10 cellular contexts compared by ENCODE assay signal in the genomic region with DNA sequence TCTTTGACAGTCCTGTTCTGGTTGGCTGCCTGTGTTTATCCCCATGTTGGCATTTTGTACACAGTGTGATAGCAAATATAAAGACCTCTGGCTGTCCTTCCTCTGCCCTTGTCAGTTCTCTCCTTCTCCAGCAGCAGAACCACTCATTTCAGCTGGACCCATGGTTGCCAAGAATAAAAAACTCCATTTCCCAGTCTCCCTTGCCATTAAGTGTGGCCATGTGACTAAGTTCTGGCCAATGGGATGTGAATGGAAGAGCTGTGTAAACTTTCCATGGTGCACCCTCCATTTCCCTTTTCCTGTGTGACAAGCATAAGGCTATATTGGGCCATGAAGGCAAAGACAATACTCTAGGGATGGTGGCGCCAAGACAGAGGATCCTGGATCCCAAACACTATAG.
DNase-seq lines count a peak whose midpoint lies in the region; ATAC-seq and TF ChIP-seq lines count a peak whose summit lies in the region.
"Had no signal": no experiment of that assay in that cellular context is flagged by ENCODE, and none has a peak within 500 bp of the region (broad histone marks: within the 10 kb centered on the region; RNA-seq: fewer than 3 reads in every experiment).

No MANE protein-coding gene starts in this region.

- no peaks in the 10 kb centered on the region for H3K9me2 ChIP-seq in HCT116 (ENCODE audit: insufficient read depth)

- no peaks in the 10 kb centered on the region for H4K20me1 ChIP-seq in HCT116 (ENCODE audit: insufficient read depth)

- no TSS peak for BruUV-seq in HCT116 (replicated peaks; lab: Mats Ljungman, UMichigan)

- TF ChIP-seq RAD21 in HCT116 (IDR thresholded peaks at IDR 0.05; ENCODE audit: low read depth): no peak

- H3K79me2 ChIP-seq in HCT116 (ENCODE audit: insufficient read depth, low read length): no peaks in the 10 kb centered on the region

- no peak overlapping the region for H3K4me2 ChIP-seq in HCT116 (ENCODE audit: low read length)

- intact Hi-C loops in HCT116 (cut with micrococcal nuclease) (no loop called here), sciatic nerve (cut with DNase I) (no loop called here)

- DNase-seq in HCT116 (ENCODE audit: low read depth, low spot score): peak; percentile 16
- DNase-seq in RWPE1 (ENCODE audit: low spot score): no peak
- peak; percentile 21 to 56 for DNase-seq in cardiac muscle cell (ENCODE audit: low read depth in 1 of 2, low spot score in 1 of 2)
- DNase-seq in sciatic nerve (ENCODE audit: low spot score): no peak
- no peak for DNase-seq in NOMO-1 treated with DMSO at 0.1 percent for 48 hours (lab: John Stamatoyannopoulos, UW; ENCODE audit: unreplicated experiment)
- DNase-seq: MG63; stimulated activated CD4-positive, alpha-beta T cell treated with anti-CD3 and anti-CD28 coated beads, Interleukin-15, amount 100 ng/mL, for 24 hours had no signal

- no peak for TF ChIP-seq CTCF in HCT116 (IDR thresholded peaks at IDR 0.05 in 2 of 3, conservative IDR thresholded peaks at IDR 0.05 in 1 of 3; ENCODE audit: borderline replicate concordance in 1 of 3, insufficient read depth in 1 of 3, low read depth in 2 of 3, low read length in 2 of 3)
- TF ChIP-seq CTCF in RWPE1 (conservative IDR thresholded peaks at IDR 0.05; ENCODE audit: low read depth): no peak
- TF ChIP-seq CTCF in cardiac muscle cell (IDR thresholded peaks at IDR 0.05; ENCODE audit: low read depth, low read length): no peak

- RAD21 ChIA-PET in HCT116 (lab: Charles Lee; ENCODE audit: low non-redundant PET in 1 of 2, low total read pairs in 2 of 2, uncharacterized antibody in 2 of 2, unreplicated experiment in 2 of 2): interaction anchor here in 1 of 2 experiments (0.6 kb wide), 1 partner anchor 9 kb away, joined by 3 read pairs; no protein-coding TSS in a partner anchor

- H3K27me3 ChIP-seq in HCT116 (ENCODE audit: insufficient read depth, low read length) (no peaks in the 10 kb centered on the region), cardiac muscle cell (no peaks in the 10 kb centered on the region)
- H3K27me3 ChIP-seq: MG63 had no signal

- TF ChIP-seq POLR2A in HCT116 (IDR thresholded peaks at IDR 0.05; ENCODE audit: borderline replicate concordance, extremely low read depth, insufficient read depth, insufficient read length): no peak

- no peak overlapping the region for H3K4me3 ChIP-seq in HCT116 (replicated peaks in 1 of 2; ENCODE audit: low read depth in 1 of 2, low read length in 2 of 2)
- H3K4me3 ChIP-seq in cardiac muscle cell: no peak overlapping the region
- H3K4me3 ChIP-seq: MG63 had no signal

- H3K4me1 ChIP-seq in HCT116 (ENCODE audit: control insufficient read depth in 1 of 2, insufficient read depth in 2 of 2, low read length in 2 of 2) (peaks cover 12 to 27% of the 10 kb centered on the region in 2 experiments), cardiac muscle cell (ENCODE audit: low read depth) (peaks cover 24% of the 10 kb centered on the region)

- H3K9ac ChIP-seq in HCT116 (ENCODE audit: low read length): no peak overlapping the region

- ATAC-seq in HCT116 (peak; percentile 69), sciatic nerve (peak; percentile 54), GM21515 (IDR thresholded peaks at IDR 0.05; ENCODE audit: unreplicated experiment) (no peak), GM18502 (IDR thresholded peaks at IDR 0.05; ENCODE audit: poor library complexity, unreplicated experiment) (no peak), GM18909 (IDR thresholded peaks at IDR 0.05; ENCODE audit: poor library complexity, unreplicated experiment) (no peak)

- H3K27ac ChIP-seq in HCT116 (ENCODE audit: low read depth, low read length) (no peak overlapping the region), RWPE1 (peak overlapping the region; percentile 66), cardiac muscle cell (no peak overlapping the region)

- CTCF ChIA-PET in HCT116 (lab: Charles Lee) (no interaction called here), RWPE1 (lab: Yijun Ruan, JAX) (interaction anchor here (1.0 kb wide), 1 partner anchor 79 kb away, joined by 4 read pairs; no protein-coding TSS in a partner anchor)

- H3K36me3 ChIP-seq in HCT116 (ENCODE audit: control insufficient read depth in 1 of 2, insufficient read depth in 2 of 2, low read length in 2 of 2) (no peaks in the 10 kb centered on the region), cardiac muscle cell (no peaks in the 10 kb centered on the region)
- H3K36me3 ChIP-seq: MG63 had no signal

- no peak overlapping the region for H2AFZ ChIP-seq in HCT116 (ENCODE audit: low read depth, low read length, poor library complexity, severe bottlenecking)

- POLR2A ChIA-PET in HCT116 (lab: Charles Lee): no interaction called here
- POLR2A ChIA-PET in RWPE1 (lab: Yijun Ruan, JAX; ENCODE audit: low non-redundant PET): no interaction called here

- H3K9me3 ChIP-seq in HCT116 (ENCODE audit: control insufficient read depth in 1 of 2, insufficient read depth in 1 of 2, low read depth in 1 of 2, low read length in 2 of 2): no peaks in the 10 kb centered on the region
- H3K9me3 ChIP-seq in cardiac muscle cell (ENCODE audit: low read depth): no peaks in the 10 kb centered on the region
- H3K9me3 ChIP-seq: MG63 had no signal

TF ChIP-seq in HCT116, 20 proteins besides CTCF, POLR2A, EP300 and RAD21:
- TF ChIP-seq SIN3A (IDR thresholded peaks at IDR 0.05; ENCODE audit: low read depth) (no peak), ZNF274 (IDR thresholded peaks at IDR 0.05; ENCODE audit: low read depth, low read length) (no peak), SP1 (IDR thresholded peaks at IDR 0.05; ENCODE audit: low read depth) (peak; percentile 51), CEBPB (IDR thresholded peaks at IDR 0.05; ENCODE audit: low read depth) (no peak)
- TF ChIP-seq, protein P1, sequence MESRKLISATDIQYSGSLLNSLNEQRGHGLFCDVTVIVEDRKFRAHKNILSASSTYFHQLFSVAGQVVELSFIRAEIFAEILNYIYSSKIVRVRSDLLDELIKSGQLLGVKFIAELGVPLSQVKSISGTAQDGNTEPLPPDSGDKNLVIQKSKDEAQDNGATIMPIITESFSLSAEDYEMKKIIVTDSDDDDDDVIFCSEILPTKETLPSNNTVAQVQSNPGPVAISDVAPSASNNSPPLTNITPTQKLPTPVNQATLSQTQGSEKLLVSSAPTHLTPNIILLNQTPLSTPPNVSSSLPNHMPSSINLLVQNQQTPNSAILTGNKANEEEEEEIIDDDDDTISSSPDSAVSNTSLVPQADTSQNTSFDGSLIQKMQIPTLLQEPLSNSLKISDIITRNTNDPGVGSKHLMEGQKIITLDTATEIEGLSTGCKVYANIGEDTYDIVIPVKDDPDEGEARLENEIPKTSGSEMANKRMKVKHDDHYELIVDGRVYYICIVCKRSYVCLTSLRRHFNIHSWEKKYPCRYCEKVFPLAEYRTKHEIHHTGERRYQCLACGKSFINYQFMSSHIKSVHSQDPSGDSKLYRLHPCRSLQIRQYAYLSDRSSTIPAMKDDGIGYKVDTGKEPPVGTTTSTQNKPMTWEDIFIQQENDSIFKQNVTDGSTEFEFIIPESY (IDR thresholded peaks at IDR 0.05; ENCODE audit: extremely low read depth, insufficient replicate concordance, low read length): no peak
- TF ChIP-seq, protein P2, sequence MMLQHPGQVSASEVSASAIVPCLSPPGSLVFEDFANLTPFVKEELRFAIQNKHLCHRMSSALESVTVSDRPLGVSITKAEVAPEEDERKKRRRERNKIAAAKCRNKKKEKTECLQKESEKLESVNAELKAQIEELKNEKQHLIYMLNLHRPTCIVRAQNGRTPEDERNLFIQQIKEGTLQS (IDR thresholded peaks at IDR 0.05): no peak
- TF ChIP-seq, protein P3, sequence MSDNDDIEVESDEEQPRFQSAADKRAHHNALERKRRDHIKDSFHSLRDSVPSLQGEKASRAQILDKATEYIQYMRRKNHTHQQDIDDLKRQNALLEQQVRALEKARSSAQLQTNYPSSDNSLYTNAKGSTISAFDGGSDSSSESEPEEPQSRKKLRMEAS (IDR thresholded peaks at IDR 0.05): 0 out of 2 replicates have a peak, but pooled peaks have one; percentile 13

Comparison
In these comparisons a context has a peak if more than half of its experiments do, and no peak if none do; other contexts are left out.
1. ATAC-seq: peak in HCT116 (single experiment) and sciatic nerve (single experiment); none in GM21515 (single experiment), GM18502 (single experiment) and GM18909 (single experiment).
2. DNase-seq: peak in HCT116 (single experiment) and cardiac muscle cell (2 of 2); none in RWPE1 (single experiment), sciatic nerve (single experiment) and NOMO-1 treated with DMSO at 0.1 percent for 48 hours (single experiment).